Comparison of ENCODE assay signal across 29 cellular contexts in the genomic region with DNA sequence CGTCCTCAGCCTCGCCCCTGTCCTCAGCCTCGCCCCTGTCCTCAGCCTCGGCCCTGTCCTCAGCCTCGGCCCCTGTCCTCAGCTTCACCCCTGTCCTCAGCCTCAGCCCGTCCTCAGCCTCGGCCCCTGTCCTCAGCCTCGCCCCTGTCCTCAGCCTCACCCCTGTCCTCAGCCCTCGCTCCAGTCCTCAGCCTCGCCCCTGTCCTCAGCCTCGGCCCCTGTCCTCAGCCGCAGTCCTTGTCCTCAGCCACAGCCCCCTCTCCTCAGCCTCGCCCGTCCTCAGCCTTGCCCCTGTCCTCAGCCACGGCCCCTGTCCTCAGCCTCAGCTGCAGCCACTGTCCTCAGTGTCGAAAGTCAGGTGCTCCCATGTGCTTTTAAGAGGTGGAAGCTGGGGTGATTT.
"Had no signal": no experiment of that assay in that cellular context is flagged by ENCODE, and none has a peak within 500 bp of the region (broad histone marks: within the 10 kb centered on the region; RNA-seq: fewer than 3 reads in every experiment).

No MANE protein-coding gene starts in this region.

- ATAC-seq: activated CD4-positive, alpha-beta T cell treated with anti-CD3 and anti-CD28 coated beads for 36 hours; activated T-helper 17 cell treated with anti-CD3 and anti-CD28 coated beads, Interleukin-2, amount 50 U/mL, for 72 hours; effector memory CD8-positive, alpha-beta T cell; esophagus mucosa; naive thymus-derived CD4-positive, alpha-beta T cell; stimulated activated naive B cell treated with anti-CD40 and anti-IgM and Interleukin-4, amounts not matched to agents 10 μg/mL and 1 μg/mL and 100 μg/mL, for 72 hours had no signal

- H3K4me3 Mint-ChIP-seq: activated B cell treated with CpG ODN at 0.5 μM for 24 hours; activated CD4-positive, alpha-beta T cell treated with anti-CD3 and anti-CD28 coated beads for 36 hours; activated naive CD8-positive, alpha-beta T cell; activated T-cell treated with anti-CD3 and anti-CD28 coated beads, Interleukin-2, amount 50 U/mL, for 24 hours; activated T-helper 17 cell treated with anti-CD3 and anti-CD28 coated beads, Interleukin-2, amount 50 U/mL, for 72 hours; central memory CD8-positive, alpha-beta T cell; effector memory CD8-positive, alpha-beta T cell; stimulated activated naive B cell treated with anti-CD40 and anti-IgM and Interleukin-4, amounts not matched to agents 10 μg/mL and 1 μg/mL and 100 μg/mL, for 72 hours; T-helper 1 cell treated with Interleukin-12 subunit alpha and Interleukin-12 subunit beta and Interleukin-4 antibody, amounts not matched to agents 30 μg/mL and 1 μg/mL, for 36 hours had no signal

- H3K36me3 ChIP-seq: adrenal gland, colonic mucosa, prostate gland, transverse colon, uterus had no signal

- FAIRE-seq: astrocyte, endothelial cell of umbilical vein, frontal cortex, small intestine had no signal

- H3K27ac Mint-ChIP-seq: activated B cell treated with CpG ODN at 0.5 μM for 24 hours; activated CD4-positive, alpha-beta T cell treated with anti-CD3 and anti-CD28 coated beads for 36 hours; activated naive CD8-positive, alpha-beta T cell; activated T-cell treated with anti-CD3 and anti-CD28 coated beads, Interleukin-2, amount 50 U/mL, for 24 hours; activated T-helper 17 cell treated with anti-CD3 and anti-CD28 coated beads, Interleukin-2, amount 50 U/mL, for 72 hours; effector memory CD8-positive, alpha-beta T cell; stimulated activated naive B cell treated with anti-CD40 and anti-IgM and Interleukin-4, amounts not matched to agents 10 μg/mL and 1 μg/mL and 100 μg/mL, for 72 hours; T-helper 1 cell treated with Interleukin-12 subunit alpha and Interleukin-12 subunit beta and Interleukin-4 antibody, amounts not matched to agents 30 μg/mL and 1 μg/mL, for 36 hours had no signal

- H3K9me3 ChIP-seq: adrenal gland, colonic mucosa, prostate gland, uterus had no signal

- H3K9me3 Mint-ChIP-seq: central memory CD8-positive, alpha-beta T cell had no signal

- H3K4me1 ChIP-seq: adrenal gland, colonic mucosa, prostate gland, transverse colon, uterus had no signal

- H3K4me1 Mint-ChIP-seq: activated B cell treated with CpG ODN at 0.5 μM for 24 hours; central memory CD8-positive, alpha-beta T cell had no signal

- H3K4me3 ChIP-seq: adrenal gland, colonic mucosa, dorsolateral prefrontal cortex, prostate gland, transverse colon, uterus had no signal

- H3K27me3 Mint-ChIP-seq: activated B cell treated with CpG ODN at 0.5 μM for 24 hours; activated CD4-positive, alpha-beta T cell treated with anti-CD3 and anti-CD28 coated beads for 36 hours; activated naive CD8-positive, alpha-beta T cell; activated T-cell treated with anti-CD3 and anti-CD28 coated beads, Interleukin-2, amount 50 U/mL, for 24 hours; activated T-helper 17 cell treated with anti-CD3 and anti-CD28 coated beads, Interleukin-2, amount 50 U/mL, for 72 hours; central memory CD8-positive, alpha-beta T cell; effector memory CD8-positive, alpha-beta T cell; naive thymus-derived CD4-positive, alpha-beta T cell; stimulated activated naive B cell treated with anti-CD40 and anti-IgM and Interleukin-4, amounts not matched to agents 10 μg/mL and 1 μg/mL and 100 μg/mL, for 72 hours had no signal

- DNase-seq: activated B cell treated with CpG ODN at 0.5 μM for 24 hours; activated CD4-positive, alpha-beta T cell treated with anti-CD3 and anti-CD28 coated beads for 36 hours; activated CD4-positive, alpha-beta T cell treated with anti-CD3 and anti-CD28 coated beads, Interleukin-2, amount 50 U/mL, for 4 hours; activated CD8-positive, alpha-beta memory T cell treated with anti-CD3 and anti-CD28 coated beads for 24 hours; activated CD8-positive, alpha-beta memory T cell treated with anti-CD3 and anti-CD28 coated beads, Interleukin-2, amount 50 U/mL, for 4 hours; activated T-cell treated with anti-CD3 and anti-CD28 coated beads, Interleukin-2, amount 50 U/mL, for 24 hours; adrenal gland; colonic mucosa; effector memory CD8-positive, alpha-beta T cell; glutamatergic neuron; hippocampal formation; small intestine; stimulated activated CD4-positive, alpha-beta T cell treated with anti-CD3 and anti-CD28 coated beads, Interleukin-2, amount 100 ng/mL, for 48 hours; stimulated activated CD8-positive, alpha-beta memory T cell treated with anti-CD3 and anti-CD28 coated beads, Interleukin-4, amount 100 ng/mL, for 48 hours; stimulated activated naive B cell treated with anti-CD40 and anti-IgM and Interleukin-4, amounts not matched to agents 10 μg/mL and 1 μg/mL and 100 μg/mL, for 72 hours; T1000; transverse colon; uterus had no signal

- H3K27me3 ChIP-seq: adrenal gland, colonic mucosa, dorsolateral prefrontal cortex, transverse colon, uterus had no signal

- H3K27ac ChIP-seq: adrenal gland, colonic mucosa, dorsolateral prefrontal cortex, prostate gland, transverse colon, uterus had no signal
